In the genomic region with DNA sequence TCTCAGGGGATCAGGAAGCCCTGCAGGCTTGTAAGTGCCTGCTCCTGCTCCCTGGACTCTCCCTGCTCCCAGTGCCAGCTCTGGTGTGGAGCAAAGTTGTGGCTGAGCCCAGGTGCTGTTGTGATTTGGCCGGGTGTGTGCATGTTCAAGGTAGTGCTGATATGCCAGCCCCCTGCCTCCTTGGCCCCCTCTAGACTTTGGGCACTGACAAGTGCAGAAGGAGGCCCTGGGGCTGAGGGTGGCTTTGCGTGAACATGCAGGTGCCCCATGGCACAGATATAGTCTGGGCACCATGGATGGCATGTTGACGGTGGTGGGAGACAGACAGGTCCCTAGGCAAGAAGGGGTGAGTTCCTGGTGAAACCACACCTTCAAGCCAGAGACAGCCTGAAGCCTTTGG, we compare ENCODE assay signal across 35 cellular contexts.
DNase-seq lines count a peak whose midpoint lies in the region; ATAC-seq, FAIRE-seq and TF ChIP-seq lines count a peak whose summit lies in the region.
"Had no signal": no experiment of that assay in that cellular context is flagged by ENCODE, and none has a peak within 500 bp of the region (broad histone marks: within the 10 kb centered on the region; RNA-seq: fewer than 3 reads in every experiment).

No MANE protein-coding gene starts in this region.

- H3K9me3 ChIP-seq in kidney (ENCODE audit: control insufficient read depth in 1 of 2, low read length in 2 of 2) = peaks cover 0 to 2% of the 10 kb centered on the region in 2 donors
- peaks cover 0 to 12% of the 10 kb centered on the region in 2 donors for H3K9me3 ChIP-seq in neuronal stem cell (replicated peaks in 1 of 2; ENCODE audit: control insufficient read depth in 2 of 2, insufficient read depth in 1 of 2, low read depth in 1 of 2, low read length in 2 of 2)
- peaks cover 11% of the 10 kb centered on the region for H3K9me3 ChIP-seq in trophoblast cell (ENCODE audit: insufficient read depth, low read depth, low read length)
- no peaks in the 10 kb centered on the region for H3K9me3 ChIP-seq in aorta (ENCODE audit: control insufficient read depth, low read length)
- H3K9me3 ChIP-seq in suprapubic skin = peaks cover 6% of the 10 kb centered on the region
- H3K9me3 ChIP-seq in ovary = peaks cover 0 to 4% of the 10 kb centered on the region in 2 donors
- H3K9me3 ChIP-seq: A549 had no signal

- FAIRE-seq in kidney (lab: Jason Lieb, UNC) = no peak
- FAIRE-seq: A204.1, A549, D721Med had no signal

- intact Hi-C loops in kidney (cut with DNase I) (no loop called here), aorta (cut with DNase I) (no loop called here), ovary (cut with DNase I) (no loop called here)

- no peaks in the 10 kb centered on the region for H3K79me2 ChIP-seq in trophoblast cell (ENCODE audit: control insufficient read depth, insufficient read depth, low read length, poor library complexity)

- no peak overlapping the region for H3K4me2 ChIP-seq in neuronal stem cell (ENCODE audit: insufficient read depth, low read length, poor library complexity, severe bottlenecking)
- no peak overlapping the region for H3K4me2 ChIP-seq in trophoblast cell (ENCODE audit: low read length)
- H3K4me2 ChIP-seq: A549; BLaER1; BLaER1 treated with 17β-estradiol and CSF1 and Interleukin-3, amounts not matched to agents 10 nM and 100 nM had no signal

- H2AK5ac ChIP-seq in neuronal stem cell (ENCODE audit: low read depth, low read length) = no peak overlapping the region
- no peak overlapping the region for H2AK5ac ChIP-seq in trophoblast cell (ENCODE audit: low read length)

- DNase-seq in kidney = peak; percentile 20
- DNase-seq in neuronal stem cell (ENCODE audit: low spot score) = no peak
- no peak for DNase-seq in trophoblast cell
- DNase-seq in aorta = no peak
- DNase-seq in suprapubic skin (ENCODE audit: low spot score in 2 of 2) = no peak
- DNase-seq in LoVo (ENCODE audit: low spot score) = no peak
- DNase-seq in ovary = no peak
- DNase-seq: 8988T; ACHN; AML-193; BE2C; C1 segment of cervical spinal cord; Caco-2; Calu3; CD4-positive, alpha-beta memory T cell; CD4-positive, alpha-beta T cell; CD4-positive, CD25-positive, alpha-beta regulatory T cell; CD8-positive, alpha-beta memory T cell; CD8-positive, alpha-beta T cell; COR-L47; DMS 273 treated with DMSO at 0.1 percent for 48 hours; DMS153; DMS53; DMS79; DMS79 treated with DMSO at 0.1 percent for 48 hours; DND-41; EL had no signal

- H3K27ac ChIP-seq in kidney (ENCODE audit: low read depth in 2 of 2, low read length in 2 of 2) (no peak overlapping the region), neuronal stem cell (replicated peaks; ENCODE audit: low read length) (no peak overlapping the region), trophoblast cell (ENCODE audit: low read depth, low read length) (no peak overlapping the region), aorta (ENCODE audit: low read depth in 1 of 2, low read length in 2 of 2) (no peak overlapping the region), suprapubic skin (no peak overlapping the region), ovary (no peak overlapping the region)
- H3K27ac ChIP-seq: 22Rv1; A549; BLaER1; BLaER1 treated with 17β-estradiol and CSF1 and Interleukin-3, amounts not matched to agents 10 nM and 100 nM; C4-2B had no signal

- no peak overlapping the region for H2BK120ac ChIP-seq in neuronal stem cell (ENCODE audit: low read depth, low read length)
- no peak overlapping the region for H2BK120ac ChIP-seq in trophoblast cell (ENCODE audit: insufficient read depth, low read length, poor library complexity)

- H4K12ac ChIP-seq in trophoblast cell (ENCODE audit: low read depth, low read length) = no peak overlapping the region

- TF ChIP-seq CTCF in kidney (IDR thresholded peaks at IDR 0.05; ENCODE audit: borderline replicate concordance, extremely low read depth, insufficient read depth) = no peak
- no peak for TF ChIP-seq CTCF in suprapubic skin (IDR thresholded peaks at IDR 0.05)
- TF ChIP-seq CTCF in ovary (IDR thresholded peaks at IDR 0.05) = no peak

- H3K18ac ChIP-seq in neuronal stem cell (ENCODE audit: low read length) (no peak overlapping the region), trophoblast cell (ENCODE audit: low read length) (no peak overlapping the region)

- ATAC-seq in aorta (ENCODE audit: low FRiP score) = peak; percentile 23
- ATAC-seq in GM21619 (IDR thresholded peaks at IDR 0.05; ENCODE audit: unreplicated experiment) = no peak
- ATAC-seq: A549; CD8-positive, alpha-beta T cell had no signal

- no peak overlapping the region for H2BK12ac ChIP-seq in neuronal stem cell (ENCODE audit: low read length)
- no peak overlapping the region for H2BK12ac ChIP-seq in trophoblast cell (ENCODE audit: low read length)

- H3K9ac ChIP-seq in kidney (ENCODE audit: low read length in 2 of 2) = no peak overlapping the region
- H3K9ac ChIP-seq in neuronal stem cell (ENCODE audit: low read depth, low read length, poor library complexity) = no peak overlapping the region
- no peak overlapping the region for H3K9ac ChIP-seq in trophoblast cell (ENCODE audit: low read length)
- H3K9ac ChIP-seq: BLaER1; BLaER1 treated with 17β-estradiol and CSF1 and Interleukin-3, amounts not matched to agents 10 nM and 100 nM had no signal

- no CpG with 5 or more reads among the region's 3 CpGs for WGBS in neuronal stem cell (ENCODE audit: extremely low coverage in 2 of 2, insufficient read length in 2 of 2, insufficient replicate concordance in 1 of 2), 2 donors
- no CpG with 5 or more reads among the region's 3 CpGs for WGBS in trophoblast cell (ENCODE audit: extremely low coverage, insufficient coverage, insufficient read length)
- WGBS in aorta, 2 donors = 92 to 98% methylated on average over 3 of the region's 3 CpGs
- WGBS in suprapubic skin = 89% methylated on average over 1 of the region's 3 CpGs
- WGBS in ovary, 3 donors = 84 to 89% (median 86%) methylated on average over 3 of the region's 3 CpGs

- H3K4me3 ChIP-seq in kidney (ENCODE audit: low read length in 2 of 2) (no peak overlapping the region), neuronal stem cell (ENCODE audit: low read length in 2 of 2) (no peak overlapping the region), trophoblast cell (ENCODE audit: low read depth, low read length) (peak overlapping the region; percentile 42), aorta (ENCODE audit: low read length in 2 of 2) (no peak overlapping the region), suprapubic skin (no peak overlapping the region), ovary (no peak overlapping the region)
- H3K4me3 ChIP-seq: A549; BLaER1; BLaER1 treated with 17β-estradiol and CSF1 and Interleukin-3, amounts not matched to agents 10 nM and 100 nM had no signal

- H3K27me3 ChIP-seq in neuronal stem cell (ENCODE audit: control insufficient read depth in 3 of 3, insufficient read depth in 3 of 3, low read depth in 1 of 3, low read length in 3 of 3) (no peaks in the 10 kb centered on the region), trophoblast cell (ENCODE audit: insufficient read depth, low read length) (no peaks in the 10 kb centered on the region), aorta (ENCODE audit: control insufficient read depth in 1 of 2, insufficient read depth in 2 of 2, low read length in 1 of 2) (no peaks in the 10 kb centered on the region), suprapubic skin (no peaks in the 10 kb centered on the region), ovary (no peaks in the 10 kb centered on the region)
- H3K27me3 ChIP-seq: BE2C; BLaER1; BLaER1 treated with 17β-estradiol and CSF1 and Interleukin-3, amounts not matched to agents 10 nM and 100 nM had no signal

- H2AFZ ChIP-seq in neuronal stem cell (ENCODE audit: low read length) = no peak overlapping the region
- no peak overlapping the region for H2AFZ ChIP-seq in trophoblast cell (ENCODE audit: insufficient read depth, low read length, poor library complexity)

- H3K4ac ChIP-seq in neuronal stem cell (ENCODE audit: low read length) (no peak overlapping the region), trophoblast cell (ENCODE audit: low read depth, low read length) (no peak overlapping the region)

- no peaks in the 10 kb centered on the region for H3K4me1 ChIP-seq in kidney (ENCODE audit: control insufficient read depth in 1 of 2, insufficient read depth in 1 of 2, low read depth in 1 of 2, low read length in 2 of 2)
- H3K4me1 ChIP-seq in neuronal stem cell (ENCODE audit: control insufficient read depth in 2 of 2, insufficient read depth in 1 of 2, low read depth in 1 of 2, low read length in 2 of 2) = no peaks in the 10 kb centered on the region
- H3K4me1 ChIP-seq in trophoblast cell (ENCODE audit: control insufficient read depth in 1 of 2, insufficient read depth in 2 of 2, low read length in 2 of 2) = no peaks in the 10 kb centered on the region
- no peaks in the 10 kb centered on the region for H3K4me1 ChIP-seq in aorta (ENCODE audit: control insufficient read depth in 1 of 2, insufficient read depth in 2 of 2, low read length in 2 of 2)
- no peaks in the 10 kb centered on the region for H3K4me1 ChIP-seq in suprapubic skin
- H3K4me1 ChIP-seq in ovary (ENCODE audit: insufficient read depth) = no peaks in the 10 kb centered on the region
- H3K4me1 ChIP-seq: A549; BE2C; BLaER1; BLaER1 treated with 17β-estradiol and CSF1 and Interleukin-3, amounts not matched to agents 10 nM and 100 nM; Caco-2 had no signal

- no peak overlapping the region for H4K8ac ChIP-seq in neuronal stem cell (ENCODE audit: low read depth, low read length)
- H4K8ac ChIP-seq in trophoblast cell (ENCODE audit: low read depth, low read length) = no peak overlapping the region

- H2BK15ac ChIP-seq in neuronal stem cell (ENCODE audit: low read length) = no peak overlapping the region

- TF ChIP-seq POLR2A in suprapubic skin (IDR thresholded peaks at IDR 0.05) (no peak), ovary (IDR thresholded peaks at IDR 0.05) (no peak)

- H4K91ac ChIP-seq in neuronal stem cell (ENCODE audit: low read depth, low read length, poor library complexity) = no peak overlapping the region
- H4K91ac ChIP-seq in trophoblast cell (ENCODE audit: low read depth, low read length) = no peak overlapping the region

- TF ChIP-seq EP300 in suprapubic skin (IDR thresholded peaks at IDR 0.05) (no peak), ovary (IDR thresholded peaks at IDR 0.05) (no peak)

- peak overlapping the region; percentile 77 for H2BK5ac ChIP-seq in neuronal stem cell (ENCODE audit: low read length)
- no peak overlapping the region for H2BK5ac ChIP-seq in trophoblast cell (ENCODE audit: low read depth, low read length, poor library complexity)

- H3K23ac ChIP-seq in neuronal stem cell (ENCODE audit: low read depth, low read length, poor library complexity) (no peak overlapping the region), trophoblast cell (ENCODE audit: low read length) (no peak overlapping the region)

- no peaks in the 10 kb centered on the region for H3K36me3 ChIP-seq in kidney (ENCODE audit: control insufficient read depth in 1 of 2, insufficient read depth in 2 of 2, low read length in 2 of 2)
- H3K36me3 ChIP-seq in neuronal stem cell (replicated peaks in 1 of 2; ENCODE audit: control insufficient read depth in 2 of 2, insufficient read depth in 2 of 2, low read length in 2 of 2) = no peaks in the 10 kb centered on the region
- H3K36me3 ChIP-seq in trophoblast cell (ENCODE audit: control insufficient read depth in 1 of 2, insufficient read depth in 2 of 2, low read length in 2 of 2) = no peaks in the 10 kb centered on the region
- H3K36me3 ChIP-seq in aorta (ENCODE audit: control insufficient read depth in 1 of 2, insufficient read depth in 2 of 2, low read length in 1 of 2) = no peaks in the 10 kb centered on the region
- H3K36me3 ChIP-seq in suprapubic skin = no peaks in the 10 kb centered on the region
- no peaks in the 10 kb centered on the region for H3K36me3 ChIP-seq in ovary
- H3K36me3 ChIP-seq: BE2C; BLaER1; BLaER1 treated with 17β-estradiol and CSF1 and Interleukin-3, amounts not matched to agents 10 nM and 100 nM had no signal

- H3K14ac ChIP-seq in neuronal stem cell (ENCODE audit: low read length) (peak overlapping the region; percentile 95), trophoblast cell (ENCODE audit: low read length) (no peak overlapping the region)

- H3K79me1 ChIP-seq in neuronal stem cell (ENCODE audit: low read depth, low read length) = no peaks in the 10 kb centered on the region
- H3K79me1 ChIP-seq in trophoblast cell (ENCODE audit: low read length) = no peaks in the 10 kb centered on the region
